ENCODE assay signal across 8 cellular contexts in the genomic region with DNA sequence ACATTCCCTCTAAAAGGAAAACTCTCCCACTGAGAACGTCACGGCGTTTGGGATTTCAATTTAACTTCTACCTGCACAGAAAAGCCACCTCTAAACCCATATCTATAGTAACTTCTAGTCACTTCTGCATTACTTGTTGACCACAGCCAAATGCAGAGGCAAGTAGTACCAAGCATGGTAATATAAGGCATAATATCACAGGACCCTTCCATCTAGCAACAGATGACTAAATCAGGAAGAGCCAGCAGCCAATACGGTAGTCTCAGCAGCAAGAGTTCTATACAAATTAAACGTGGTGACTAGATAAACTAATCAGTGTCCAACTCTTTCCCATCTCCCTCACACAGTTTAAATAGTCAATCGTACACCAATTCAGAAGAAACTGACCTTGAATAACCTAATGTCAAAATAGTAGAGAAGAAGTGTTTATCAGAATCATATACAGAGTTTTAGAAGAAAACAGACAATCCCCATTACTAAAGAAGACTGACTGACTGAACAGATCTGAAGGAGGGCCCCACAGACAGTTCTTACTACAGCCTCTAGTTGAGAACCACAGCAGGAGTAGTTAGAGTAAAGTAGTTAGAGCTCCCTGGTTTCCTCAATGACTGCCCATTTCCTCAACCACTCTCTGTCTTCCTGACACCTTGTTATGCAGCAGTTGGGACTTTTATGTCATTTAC.
DNase-seq lines count a peak whose midpoint lies in the region; ATAC-seq lines count a peak whose summit lies in the region.

No MANE protein-coding gene starts in this region.

- DNase-seq in COLO829 (ENCODE audit: low spot score) (peak; percentile 13), SIG-M5 treated with dmso at 0.1 percent for 504 hours (lab: John Stamatoyannopoulos, UW; ENCODE audit: unreplicated experiment) (peak; percentile 51), glomerular visceral epithelial cell (ENCODE audit: extremely low spot score) (peak; percentile 30), COR-L47 (lab: John Stamatoyannopoulos, UW) (no peak)
- no peak for DNase-seq in central memory CD4-positive, alpha-beta T cell
- no peak for DNase-seq in activated CD4-positive, alpha-beta T cell treated with anti-CD3 and anti-CD28 coated beads for 48 hours

- ATAC-seq in GM19043 (IDR thresholded peaks at IDR 0.05; ENCODE audit: low read depth, unreplicated experiment) (peak; percentile 97), HG03066 (IDR thresholded peaks at IDR 0.05; ENCODE audit: low read depth, unreplicated experiment) (peak; percentile 98)

Comparison
In these comparisons a context has a peak if more than half of its experiments do, and no peak if none do; other contexts are left out.
1. DNase-seq: peak in COLO829 (single experiment), SIG-M5 treated with dmso at 0.1 percent for 504 hours (single experiment) and glomerular visceral epithelial cell (single experiment); none in central memory CD4-positive, alpha-beta T cell (single experiment), activated CD4-positive, alpha-beta T cell treated with anti-CD3 and anti-CD28 coated beads for 48 hours (single experiment) and COR-L47 (single experiment).